17 cellular contexts compared by ENCODE assay signal in the genomic region with DNA sequence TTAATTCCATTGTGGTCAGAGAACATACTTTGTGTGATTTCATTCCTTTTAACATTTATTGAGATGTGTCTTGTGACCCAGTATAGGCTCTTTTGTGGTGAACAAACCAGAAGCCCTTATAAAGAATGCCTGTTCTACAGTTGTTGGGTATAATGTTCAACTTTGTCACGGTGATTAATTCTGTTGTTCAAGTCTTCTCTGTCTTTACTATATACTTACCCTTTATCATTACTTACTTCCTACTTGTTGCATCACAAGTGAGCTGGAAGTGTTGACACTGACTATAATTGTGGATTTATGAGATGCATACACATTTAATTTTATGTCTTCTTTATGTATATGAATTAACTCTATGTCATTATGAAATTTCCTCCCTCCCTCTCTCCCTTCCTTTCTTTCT.
"Had no signal": no experiment of that assay in that cellular context is flagged by ENCODE, and none has a peak within 500 bp of the region (broad histone marks: within the 10 kb centered on the region; RNA-seq: fewer than 3 reads in every experiment).

No MANE protein-coding gene starts in this region.

- H3K9me3 ChIP-seq: esophagus squamous epithelium, gastrocnemius medialis, heart right ventricle, testis had no signal

- H3K4me1 ChIP-seq: esophagus squamous epithelium, gastrocnemius medialis, testis had no signal

- DNase-seq: activated CD8-positive, alpha-beta memory T cell treated with anti-CD3 and anti-CD28 coated beads, Interleukin-2, amount 50 U/mL, for 48 hours; activated CD8-positive, alpha-beta T cell treated with anti-CD3 and anti-CD28 coated beads, Interleukin-2, amount 10 ng/mL, durations not matched to agents 7 days and 5 days; activated naive CD4-positive, alpha-beta T cell treated with anti-CD3 and anti-CD28 coated beads for 36 hours; esophagus squamous epithelium; gastrocnemius medialis; heart right ventricle; islet precursor cell; left ventricle myocardium superior; mesendoderm; nephron progenitor cell; stimulated activated CD4-positive, alpha-beta T cell treated with anti-CD3 and anti-CD28 coated beads, Interleukin-15, amount 100 ng/mL, for 24 hours; stimulated activated CD4-positive, alpha-beta T cell treated with anti-CD3 and anti-CD28 coated beads, Interleukin-4, amount 100 ng/mL, for 24 hours; stimulated activated naive CD8-positive, alpha-beta T cell treated with anti-CD3 and anti-CD28 coated beads, Interleukin-15, amount 100 ng/mL, for 72 hours; testis had no signal

- H3K36me3 ChIP-seq: cardiac muscle cell, esophagus squamous epithelium, gastrocnemius medialis, heart right ventricle had no signal

- H3K27me3 ChIP-seq: cardiac muscle cell, esophagus squamous epithelium, gastrocnemius medialis, heart right ventricle, testis had no signal

- H3K4me3 Mint-ChIP-seq: activated CD8-positive, alpha-beta T cell treated with anti-CD3 and anti-CD28 coated beads, Interleukin-2, amount 10 ng/mL, durations not matched to agents 7 days and 5 days; activated naive CD4-positive, alpha-beta T cell treated with anti-CD3 and anti-CD28 coated beads for 36 hours; activated T-helper 1 cell treated with anti-CD3 and anti-CD28 coated beads, Interleukin-12 subunit alpha, Interleukin-12 subunit beta, Interleukin-2, Interleukin-4 antibody, amounts not matched to agents 30 ng/mL and 10 ng/mL and 1 ng/mL, durations not matched to agents 14 hours and 24 hours and 36 hours; nephron progenitor cell; stimulated activated naive CD8-positive, alpha-beta T cell treated with anti-CD3 and anti-CD28 coated beads, Interleukin-15, amount 100 ng/mL, for 72 hours had no signal

- H3K4me1 Mint-ChIP-seq: nephron progenitor cell had no signal

- H3K27ac ChIP-seq: cardiac muscle cell, esophagus squamous epithelium, gastrocnemius medialis, heart right ventricle, testis, VCaP had no signal

- H3K27me3 Mint-ChIP-seq: stimulated activated naive CD8-positive, alpha-beta T cell treated with anti-CD3 and anti-CD28 coated beads, Interleukin-15, amount 100 ng/mL, for 72 hours had no signal

- H3K27ac Mint-ChIP-seq: activated CD8-positive, alpha-beta T cell treated with anti-CD3 and anti-CD28 coated beads, Interleukin-2, amount 10 ng/mL, durations not matched to agents 7 days and 5 days; activated naive CD4-positive, alpha-beta T cell treated with anti-CD3 and anti-CD28 coated beads for 36 hours; activated T-helper 1 cell treated with anti-CD3 and anti-CD28 coated beads, Interleukin-12 subunit alpha, Interleukin-12 subunit beta, Interleukin-2, Interleukin-4 antibody, amounts not matched to agents 30 ng/mL and 10 ng/mL and 1 ng/mL, durations not matched to agents 14 hours and 24 hours and 36 hours; nephron progenitor cell; stimulated activated naive CD8-positive, alpha-beta T cell treated with anti-CD3 and anti-CD28 coated beads, Interleukin-15, amount 100 ng/mL, for 72 hours had no signal

- H3K9me3 Mint-ChIP-seq: activated naive CD4-positive, alpha-beta T cell treated with anti-CD3 and anti-CD28 coated beads for 36 hours; activated T-helper 1 cell treated with anti-CD3 and anti-CD28 coated beads, Interleukin-12 subunit alpha, Interleukin-12 subunit beta, Interleukin-2, Interleukin-4 antibody, amounts not matched to agents 30 ng/mL and 10 ng/mL and 1 ng/mL, durations not matched to agents 14 hours and 24 hours and 36 hours; stimulated activated naive CD8-positive, alpha-beta T cell treated with anti-CD3 and anti-CD28 coated beads, Interleukin-15, amount 100 ng/mL, for 72 hours had no signal

- H3K4me3 ChIP-seq: cardiac muscle cell, esophagus squamous epithelium, gastrocnemius medialis, heart right ventricle, testis had no signal

- ATAC-seq: activated CD8-positive, alpha-beta T cell treated with anti-CD3 and anti-CD28 coated beads, Interleukin-2, amount 10 ng/mL, durations not matched to agents 7 days and 5 days; gastrocnemius medialis; heart right ventricle; left ventricle myocardium superior; stimulated activated naive CD8-positive, alpha-beta T cell treated with anti-CD3 and anti-CD28 coated beads, Interleukin-15, amount 100 ng/mL, for 72 hours had no signal
